ENCODE assay signal across 1 cellular context in the genomic region with DNA sequence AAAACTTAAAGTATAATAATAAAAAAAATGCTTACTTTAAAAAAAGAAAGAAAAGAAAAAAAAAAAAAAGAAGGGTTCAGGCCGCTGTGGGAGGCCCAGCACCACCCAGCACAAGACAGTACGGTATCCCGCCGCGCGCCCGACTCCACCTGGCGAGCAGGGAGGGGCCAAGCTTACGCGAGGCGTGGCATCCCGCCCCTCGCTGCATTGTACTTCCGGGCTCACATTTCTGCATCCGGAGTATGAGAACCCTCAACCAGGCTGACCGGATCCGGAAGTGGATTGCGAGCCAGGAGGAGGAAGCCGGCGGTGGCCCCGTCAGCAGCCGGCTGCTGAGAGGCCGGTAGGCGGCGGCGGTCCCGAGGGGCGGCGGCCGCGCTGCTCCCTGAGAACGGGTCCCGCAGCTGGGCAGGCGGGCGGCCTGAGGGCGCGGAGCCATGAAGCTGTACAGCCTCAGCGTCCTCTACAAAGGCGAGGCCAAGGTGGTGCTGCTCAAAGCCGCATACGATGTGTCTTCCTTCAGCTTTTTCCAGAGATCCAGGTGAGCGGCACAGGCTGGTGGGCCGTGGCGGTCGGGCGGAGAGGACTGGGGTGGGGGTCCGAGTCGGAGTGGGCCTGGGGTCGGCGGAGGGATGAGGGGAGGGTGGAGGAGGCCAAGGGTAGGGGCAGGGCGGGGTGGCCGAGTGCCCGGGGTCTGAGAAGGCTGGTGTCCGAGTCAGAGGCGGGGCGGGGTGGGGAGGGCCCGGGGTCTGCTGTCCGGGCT.
A peak's percentile ranks its signal among the peaks of the same experiment; 100 is the strongest.
TF ChIP-seq lines count a peak whose summit lies in the region.

A gene (plus strand): TSS at position 280 of the 763 bp plus-strand sequence. CDS start 158 bp downstream, at position 438.

TF ChIP-seq in K562, 482 proteins besides CTCF, POLR2A, EP300 and RAD21 (continued from another document and continues in another):
- TF ChIP-seq, protein P1, sequence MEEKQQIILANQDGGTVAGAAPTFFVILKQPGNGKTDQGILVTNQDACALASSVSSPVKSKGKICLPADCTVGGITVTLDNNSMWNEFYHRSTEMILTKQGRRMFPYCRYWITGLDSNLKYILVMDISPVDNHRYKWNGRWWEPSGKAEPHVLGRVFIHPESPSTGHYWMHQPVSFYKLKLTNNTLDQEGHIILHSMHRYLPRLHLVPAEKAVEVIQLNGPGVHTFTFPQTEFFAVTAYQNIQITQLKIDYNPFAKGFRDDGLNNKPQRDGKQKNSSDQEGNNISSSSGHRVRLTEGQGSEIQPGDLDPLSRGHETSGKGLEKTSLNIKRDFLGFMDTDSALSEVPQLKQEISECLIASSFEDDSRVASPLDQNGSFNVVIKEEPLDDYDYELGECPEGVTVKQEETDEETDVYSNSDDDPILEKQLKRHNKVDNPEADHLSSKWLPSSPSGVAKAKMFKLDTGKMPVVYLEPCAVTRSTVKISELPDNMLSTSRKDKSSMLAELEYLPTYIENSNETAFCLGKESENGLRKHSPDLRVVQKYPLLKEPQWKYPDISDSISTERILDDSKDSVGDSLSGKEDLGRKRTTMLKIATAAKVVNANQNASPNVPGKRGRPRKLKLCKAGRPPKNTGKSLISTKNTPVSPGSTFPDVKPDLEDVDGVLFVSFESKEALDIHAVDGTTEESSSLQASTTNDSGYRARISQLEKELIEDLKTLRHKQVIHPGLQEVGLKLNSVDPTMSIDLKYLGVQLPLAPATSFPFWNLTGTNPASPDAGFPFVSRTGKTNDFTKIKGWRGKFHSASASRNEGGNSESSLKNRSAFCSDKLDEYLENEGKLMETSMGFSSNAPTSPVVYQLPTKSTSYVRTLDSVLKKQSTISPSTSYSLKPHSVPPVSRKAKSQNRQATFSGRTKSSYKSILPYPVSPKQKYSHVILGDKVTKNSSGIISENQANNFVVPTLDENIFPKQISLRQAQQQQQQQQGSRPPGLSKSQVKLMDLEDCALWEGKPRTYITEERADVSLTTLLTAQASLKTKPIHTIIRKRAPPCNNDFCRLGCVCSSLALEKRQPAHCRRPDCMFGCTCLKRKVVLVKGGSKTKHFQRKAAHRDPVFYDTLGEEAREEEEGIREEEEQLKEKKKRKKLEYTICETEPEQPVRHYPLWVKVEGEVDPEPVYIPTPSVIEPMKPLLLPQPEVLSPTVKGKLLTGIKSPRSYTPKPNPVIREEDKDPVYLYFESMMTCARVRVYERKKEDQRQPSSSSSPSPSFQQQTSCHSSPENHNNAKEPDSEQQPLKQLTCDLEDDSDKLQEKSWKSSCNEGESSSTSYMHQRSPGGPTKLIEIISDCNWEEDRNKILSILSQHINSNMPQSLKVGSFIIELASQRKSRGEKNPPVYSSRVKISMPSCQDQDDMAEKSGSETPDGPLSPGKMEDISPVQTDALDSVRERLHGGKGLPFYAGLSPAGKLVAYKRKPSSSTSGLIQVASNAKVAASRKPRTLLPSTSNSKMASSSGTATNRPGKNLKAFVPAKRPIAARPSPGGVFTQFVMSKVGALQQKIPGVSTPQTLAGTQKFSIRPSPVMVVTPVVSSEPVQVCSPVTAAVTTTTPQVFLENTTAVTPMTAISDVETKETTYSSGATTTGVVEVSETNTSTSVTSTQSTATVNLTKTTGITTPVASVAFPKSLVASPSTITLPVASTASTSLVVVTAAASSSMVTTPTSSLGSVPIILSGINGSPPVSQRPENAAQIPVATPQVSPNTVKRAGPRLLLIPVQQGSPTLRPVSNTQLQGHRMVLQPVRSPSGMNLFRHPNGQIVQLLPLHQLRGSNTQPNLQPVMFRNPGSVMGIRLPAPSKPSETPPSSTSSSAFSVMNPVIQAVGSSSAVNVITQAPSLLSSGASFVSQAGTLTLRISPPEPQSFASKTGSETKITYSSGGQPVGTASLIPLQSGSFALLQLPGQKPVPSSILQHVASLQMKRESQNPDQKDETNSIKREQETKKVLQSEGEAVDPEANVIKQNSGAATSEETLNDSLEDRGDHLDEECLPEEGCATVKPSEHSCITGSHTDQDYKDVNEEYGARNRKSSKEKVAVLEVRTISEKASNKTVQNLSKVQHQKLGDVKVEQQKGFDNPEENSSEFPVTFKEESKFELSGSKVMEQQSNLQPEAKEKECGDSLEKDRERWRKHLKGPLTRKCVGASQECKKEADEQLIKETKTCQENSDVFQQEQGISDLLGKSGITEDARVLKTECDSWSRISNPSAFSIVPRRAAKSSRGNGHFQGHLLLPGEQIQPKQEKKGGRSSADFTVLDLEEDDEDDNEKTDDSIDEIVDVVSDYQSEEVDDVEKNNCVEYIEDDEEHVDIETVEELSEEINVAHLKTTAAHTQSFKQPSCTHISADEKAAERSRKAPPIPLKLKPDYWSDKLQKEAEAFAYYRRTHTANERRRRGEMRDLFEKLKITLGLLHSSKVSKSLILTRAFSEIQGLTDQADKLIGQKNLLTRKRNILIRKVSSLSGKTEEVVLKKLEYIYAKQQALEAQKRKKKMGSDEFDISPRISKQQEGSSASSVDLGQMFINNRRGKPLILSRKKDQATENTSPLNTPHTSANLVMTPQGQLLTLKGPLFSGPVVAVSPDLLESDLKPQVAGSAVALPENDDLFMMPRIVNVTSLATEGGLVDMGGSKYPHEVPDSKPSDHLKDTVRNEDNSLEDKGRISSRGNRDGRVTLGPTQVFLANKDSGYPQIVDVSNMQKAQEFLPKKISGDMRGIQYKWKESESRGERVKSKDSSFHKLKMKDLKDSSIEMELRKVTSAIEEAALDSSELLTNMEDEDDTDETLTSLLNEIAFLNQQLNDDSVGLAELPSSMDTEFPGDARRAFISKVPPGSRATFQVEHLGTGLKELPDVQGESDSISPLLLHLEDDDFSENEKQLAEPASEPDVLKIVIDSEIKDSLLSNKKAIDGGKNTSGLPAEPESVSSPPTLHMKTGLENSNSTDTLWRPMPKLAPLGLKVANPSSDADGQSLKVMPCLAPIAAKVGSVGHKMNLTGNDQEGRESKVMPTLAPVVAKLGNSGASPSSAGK (IDR thresholded peaks at IDR 0.05), result no peak
- TF ChIP-seq, protein P2, sequence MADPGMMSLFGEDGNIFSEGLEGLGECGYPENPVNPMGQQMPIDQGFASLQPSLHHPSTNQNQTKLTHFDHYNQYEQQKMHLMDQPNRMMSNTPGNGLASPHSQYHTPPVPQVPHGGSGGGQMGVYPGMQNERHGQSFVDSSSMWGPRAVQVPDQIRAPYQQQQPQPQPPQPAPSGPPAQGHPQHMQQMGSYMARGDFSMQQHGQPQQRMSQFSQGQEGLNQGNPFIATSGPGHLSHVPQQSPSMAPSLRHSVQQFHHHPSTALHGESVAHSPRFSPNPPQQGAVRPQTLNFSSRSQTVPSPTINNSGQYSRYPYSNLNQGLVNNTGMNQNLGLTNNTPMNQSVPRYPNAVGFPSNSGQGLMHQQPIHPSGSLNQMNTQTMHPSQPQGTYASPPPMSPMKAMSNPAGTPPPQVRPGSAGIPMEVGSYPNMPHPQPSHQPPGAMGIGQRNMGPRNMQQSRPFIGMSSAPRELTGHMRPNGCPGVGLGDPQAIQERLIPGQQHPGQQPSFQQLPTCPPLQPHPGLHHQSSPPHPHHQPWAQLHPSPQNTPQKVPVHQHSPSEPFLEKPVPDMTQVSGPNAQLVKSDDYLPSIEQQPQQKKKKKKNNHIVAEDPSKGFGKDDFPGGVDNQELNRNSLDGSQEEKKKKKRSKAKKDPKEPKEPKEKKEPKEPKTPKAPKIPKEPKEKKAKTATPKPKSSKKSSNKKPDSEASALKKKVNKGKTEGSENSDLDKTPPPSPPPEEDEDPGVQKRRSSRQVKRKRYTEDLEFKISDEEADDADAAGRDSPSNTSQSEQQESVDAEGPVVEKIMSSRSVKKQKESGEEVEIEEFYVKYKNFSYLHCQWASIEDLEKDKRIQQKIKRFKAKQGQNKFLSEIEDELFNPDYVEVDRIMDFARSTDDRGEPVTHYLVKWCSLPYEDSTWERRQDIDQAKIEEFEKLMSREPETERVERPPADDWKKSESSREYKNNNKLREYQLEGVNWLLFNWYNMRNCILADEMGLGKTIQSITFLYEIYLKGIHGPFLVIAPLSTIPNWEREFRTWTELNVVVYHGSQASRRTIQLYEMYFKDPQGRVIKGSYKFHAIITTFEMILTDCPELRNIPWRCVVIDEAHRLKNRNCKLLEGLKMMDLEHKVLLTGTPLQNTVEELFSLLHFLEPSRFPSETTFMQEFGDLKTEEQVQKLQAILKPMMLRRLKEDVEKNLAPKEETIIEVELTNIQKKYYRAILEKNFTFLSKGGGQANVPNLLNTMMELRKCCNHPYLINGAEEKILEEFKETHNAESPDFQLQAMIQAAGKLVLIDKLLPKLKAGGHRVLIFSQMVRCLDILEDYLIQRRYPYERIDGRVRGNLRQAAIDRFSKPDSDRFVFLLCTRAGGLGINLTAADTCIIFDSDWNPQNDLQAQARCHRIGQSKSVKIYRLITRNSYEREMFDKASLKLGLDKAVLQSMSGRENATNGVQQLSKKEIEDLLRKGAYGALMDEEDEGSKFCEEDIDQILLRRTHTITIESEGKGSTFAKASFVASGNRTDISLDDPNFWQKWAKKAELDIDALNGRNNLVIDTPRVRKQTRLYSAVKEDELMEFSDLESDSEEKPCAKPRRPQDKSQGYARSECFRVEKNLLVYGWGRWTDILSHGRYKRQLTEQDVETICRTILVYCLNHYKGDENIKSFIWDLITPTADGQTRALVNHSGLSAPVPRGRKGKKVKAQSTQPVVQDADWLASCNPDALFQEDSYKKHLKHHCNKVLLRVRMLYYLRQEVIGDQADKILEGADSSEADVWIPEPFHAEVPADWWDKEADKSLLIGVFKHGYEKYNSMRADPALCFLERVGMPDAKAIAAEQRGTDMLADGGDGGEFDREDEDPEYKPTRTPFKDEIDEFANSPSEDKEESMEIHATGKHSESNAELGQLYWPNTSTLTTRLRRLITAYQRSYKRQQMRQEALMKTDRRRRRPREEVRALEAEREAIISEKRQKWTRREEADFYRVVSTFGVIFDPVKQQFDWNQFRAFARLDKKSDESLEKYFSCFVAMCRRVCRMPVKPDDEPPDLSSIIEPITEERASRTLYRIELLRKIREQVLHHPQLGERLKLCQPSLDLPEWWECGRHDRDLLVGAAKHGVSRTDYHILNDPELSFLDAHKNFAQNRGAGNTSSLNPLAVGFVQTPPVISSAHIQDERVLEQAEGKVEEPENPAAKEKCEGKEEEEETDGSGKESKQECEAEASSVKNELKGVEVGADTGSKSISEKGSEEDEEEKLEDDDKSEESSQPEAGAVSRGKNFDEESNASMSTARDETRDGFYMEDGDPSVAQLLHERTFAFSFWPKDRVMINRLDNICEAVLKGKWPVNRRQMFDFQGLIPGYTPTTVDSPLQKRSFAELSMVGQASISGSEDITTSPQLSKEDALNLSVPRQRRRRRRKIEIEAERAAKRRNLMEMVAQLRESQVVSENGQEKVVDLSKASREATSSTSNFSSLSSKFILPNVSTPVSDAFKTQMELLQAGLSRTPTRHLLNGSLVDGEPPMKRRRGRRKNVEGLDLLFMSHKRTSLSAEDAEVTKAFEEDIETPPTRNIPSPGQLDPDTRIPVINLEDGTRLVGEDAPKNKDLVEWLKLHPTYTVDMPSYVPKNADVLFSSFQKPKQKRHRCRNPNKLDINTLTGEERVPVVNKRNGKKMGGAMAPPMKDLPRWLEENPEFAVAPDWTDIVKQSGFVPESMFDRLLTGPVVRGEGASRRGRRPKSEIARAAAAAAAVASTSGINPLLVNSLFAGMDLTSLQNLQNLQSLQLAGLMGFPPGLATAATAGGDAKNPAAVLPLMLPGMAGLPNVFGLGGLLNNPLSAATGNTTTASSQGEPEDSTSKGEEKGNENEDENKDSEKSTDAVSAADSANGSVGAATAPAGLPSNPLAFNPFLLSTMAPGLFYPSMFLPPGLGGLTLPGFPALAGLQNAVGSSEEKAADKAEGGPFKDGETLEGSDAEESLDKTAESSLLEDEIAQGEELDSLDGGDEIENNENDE (IDR thresholded peaks at IDR 0.05; ENCODE audit: low read depth, low read length), result peak; percentile 65
- TF ChIP-seq ADNP (tag; IDR thresholded peaks at IDR 0.05) (no peak), NONO (IDR thresholded peaks at IDR 0.05; ENCODE audit: low read depth in 2 of 2, low read length in 1 of 2) (peak in 1 of 2 experiments; percentile 38; a peak in 1 of 4 replicates), CEBPB (tag; IDR thresholded peaks at IDR 0.05) (no peak)
- TF ChIP-seq, protein P3, sequence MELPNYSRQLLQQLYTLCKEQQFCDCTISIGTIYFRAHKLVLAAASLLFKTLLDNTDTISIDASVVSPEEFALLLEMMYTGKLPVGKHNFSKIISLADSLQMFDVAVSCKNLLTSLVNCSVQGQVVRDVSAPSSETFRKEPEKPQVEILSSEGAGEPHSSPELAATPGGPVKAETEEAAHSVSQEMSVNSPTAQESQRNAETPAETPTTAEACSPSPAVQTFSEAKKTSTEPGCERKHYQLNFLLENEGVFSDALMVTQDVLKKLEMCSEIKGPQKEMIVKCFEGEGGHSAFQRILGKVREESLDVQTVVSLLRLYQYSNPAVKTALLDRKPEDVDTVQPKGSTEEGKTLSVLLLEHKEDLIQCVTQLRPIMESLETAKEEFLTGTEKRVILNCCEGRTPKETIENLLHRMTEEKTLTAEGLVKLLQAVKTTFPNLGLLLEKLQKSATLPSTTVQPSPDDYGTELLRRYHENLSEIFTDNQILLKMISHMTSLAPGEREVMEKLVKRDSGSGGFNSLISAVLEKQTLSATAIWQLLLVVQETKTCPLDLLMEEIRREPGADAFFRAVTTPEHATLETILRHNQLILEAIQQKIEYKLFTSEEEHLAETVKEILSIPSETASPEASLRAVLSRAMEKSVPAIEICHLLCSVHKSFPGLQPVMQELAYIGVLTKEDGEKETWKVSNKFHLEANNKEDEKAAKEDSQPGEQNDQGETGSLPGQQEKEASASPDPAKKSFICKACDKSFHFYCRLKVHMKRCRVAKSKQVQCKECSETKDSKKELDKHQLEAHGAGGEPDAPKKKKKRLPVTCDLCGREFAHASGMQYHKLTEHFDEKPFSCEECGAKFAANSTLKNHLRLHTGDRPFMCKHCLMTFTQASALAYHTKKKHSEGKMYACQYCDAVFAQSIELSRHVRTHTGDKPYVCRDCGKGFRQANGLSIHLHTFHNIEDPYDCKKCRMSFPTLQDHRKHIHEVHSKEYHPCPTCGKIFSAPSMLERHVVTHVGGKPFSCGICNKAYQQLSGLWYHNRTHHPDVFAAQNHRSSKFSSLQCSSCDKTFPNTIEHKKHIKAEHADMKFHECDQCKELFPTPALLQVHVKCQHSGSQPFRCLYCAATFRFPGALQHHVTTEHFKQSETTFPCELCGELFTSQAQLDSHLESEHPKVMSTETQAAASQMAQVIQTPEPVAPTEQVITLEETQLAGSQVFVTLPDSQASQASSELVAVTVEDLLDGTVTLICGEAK (IDR thresholded peaks at IDR 0.05), result peak; percentile 99
- TF ChIP-seq, protein P3 (CRISPR knock-in tag; IDR thresholded peaks at IDR 0.05), result no peak
